8 cellular contexts compared by ENCODE assay signal in genomic region chr17:38869647-38870258, GRCh38.
DNase-seq lines count a peak whose midpoint lies in the region; ATAC-seq and TF ChIP-seq lines count a peak whose summit lies in the region.

LASP1 (plus strand) TSS chr17:38870058; CDS start chr17:38870190, 132 bp downstream.

- peak; percentile 25 for ATAC-seq in GM21576 (IDR thresholded peaks at IDR 0.05; ENCODE audit: unreplicated experiment)

- no peak for TF ChIP-seq CTCF in fibroblast of pulmonary artery (IDR thresholded peaks at IDR 0.05; ENCODE audit: low read length, missing control alignments)
- no peak for TF ChIP-seq CTCF in nephron (IDR thresholded peaks at IDR 0.05; ENCODE audit: unreplicated experiment in 3 of 3)

- peak; percentile 73 for DNase-seq in DMS153 (lab: John Stamatoyannopoulos, UW)
- DNase-seq in SHP77 (lab: John Stamatoyannopoulos, UW): peak; percentile 46 to 79
- peak; percentile 80 for DNase-seq in activated T-helper 9 cell treated with anti-CD3 and anti-CD28 coated beads, Interleukin-2, amount 50 U/mL, for 16 hours (ENCODE audit: low read depth)
- DNase-seq in fibroblast of pulmonary artery (ENCODE audit: low read depth): peak; percentile 89

- no peaks in the 10 kb centered on the region for H3K36me3 Mint-ChIP-seq in nephron (ENCODE audit: low read depth)
- peaks cover 18% of the 10 kb centered on the region for H3K36me3 Mint-ChIP-seq in stimulated activated naive CD8-positive, alpha-beta T cell treated with anti-CD3 and anti-CD28 coated beads, Interleukin-15, Interleukin-2, amounts not matched to agents 100 ng/mL and 50 ng/mL, for 24 hours (ENCODE audit: low read depth)

- H3K4me3 ChIP-seq in fibroblast of pulmonary artery (replicated peaks; ENCODE audit: low read depth, low read length): peak within 1 kb of the TSS; percentile 98

- H3K4me1 Mint-ChIP-seq in nephron: peaks cover 49% of the 10 kb centered on the region
- peaks cover 58% of the 10 kb centered on the region for H3K4me1 Mint-ChIP-seq in stimulated activated naive CD8-positive, alpha-beta T cell treated with anti-CD3 and anti-CD28 coated beads, Interleukin-15, Interleukin-2, amounts not matched to agents 100 ng/mL and 50 ng/mL, for 24 hours (ENCODE audit: low read depth)

- H3K9me3 Mint-ChIP-seq in nephron: no peaks in the 10 kb centered on the region
- H3K9me3 Mint-ChIP-seq in stimulated activated naive CD8-positive, alpha-beta T cell treated with anti-CD3 and anti-CD28 coated beads, Interleukin-15, Interleukin-2, amounts not matched to agents 100 ng/mL and 50 ng/mL, for 24 hours: no peaks in the 10 kb centered on the region

- H3K36me3 ChIP-seq in KOPT-K1 (ENCODE audit: insufficient read depth, low read length): peaks cover 15% of the 10 kb centered on the region; the same call in 1 of the 2 replicates

- H3K27ac Mint-ChIP-seq in nephron: peak within 1 kb of the TSS; percentile 100
- peak within 1 kb of the TSS; percentile 99 for H3K27ac Mint-ChIP-seq in stimulated activated naive CD8-positive, alpha-beta T cell treated with anti-CD3 and anti-CD28 coated beads, Interleukin-15, Interleukin-2, amounts not matched to agents 100 ng/mL and 50 ng/mL, for 24 hours

- H3K27me3 Mint-ChIP-seq in nephron (ENCODE audit: low read depth): peaks cover 8% of the 10 kb centered on the region
- H3K27me3 Mint-ChIP-seq in stimulated activated naive CD8-positive, alpha-beta T cell treated with anti-CD3 and anti-CD28 coated beads, Interleukin-15, Interleukin-2, amounts not matched to agents 100 ng/mL and 50 ng/mL, for 24 hours: no peaks in the 10 kb centered on the region

- peak within 1 kb of the TSS; percentile 99 to 100 (median 100) for H3K4me3 Mint-ChIP-seq in nephron
- H3K4me3 Mint-ChIP-seq in stimulated activated naive CD8-positive, alpha-beta T cell treated with anti-CD3 and anti-CD28 coated beads, Interleukin-15, Interleukin-2, amounts not matched to agents 100 ng/mL and 50 ng/mL, for 24 hours: peak within 1 kb of the TSS; percentile 96

- H3K9me3 ChIP-seq in KOPT-K1 (ENCODE audit: insufficient read depth, low read length, poor library complexity, severe bottlenecking): no peaks in the 10 kb centered on the region

- peak within 1 kb of the TSS; percentile 97 for H3K27ac ChIP-seq in KOPT-K1 (ENCODE audit: low read depth, low read length, poor library complexity, severe bottlenecking)

Comparison
In these comparisons a context has a peak if more than half of its experiments do, and no peak if none do; other contexts are left out.
1. Peak in every context shown above with its lines: DNase-seq, ATAC-seq, H3K4me3 ChIP-seq and H3K27ac ChIP-seq.